ENCODE assay signal across 20 cellular contexts in the genomic region with DNA sequence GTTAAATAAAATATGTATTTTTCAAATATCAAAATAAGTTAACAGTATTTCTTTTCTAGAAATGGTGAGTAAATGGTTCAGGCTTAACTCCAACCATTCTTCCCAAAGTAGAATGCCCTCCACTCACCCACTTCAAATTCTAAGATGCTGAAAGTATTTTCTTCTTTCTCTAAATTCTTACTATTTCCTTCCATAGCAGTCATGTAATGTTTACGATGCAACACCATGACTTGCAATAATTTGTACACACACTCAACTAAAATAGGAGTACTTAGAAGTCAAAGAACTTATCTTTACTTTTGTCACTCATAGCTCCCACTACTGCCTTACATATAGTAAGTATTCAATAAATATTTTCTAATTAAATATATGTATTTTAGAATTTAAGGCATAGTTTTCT.
DNase-seq lines count a peak whose midpoint lies in the region; ATAC-seq, FAIRE-seq and TF ChIP-seq lines count a peak whose summit lies in the region.
"Had no signal": no experiment of that assay in that cellular context is flagged by ENCODE, and none has a peak within 500 bp of the region (broad histone marks: within the 10 kb centered on the region; RNA-seq: fewer than 3 reads in every experiment).

No MANE protein-coding gene starts in this region.

- H3K4me3 Mint-ChIP-seq in activated naive CD8-positive, alpha-beta T cell: no peak overlapping the region
- no peak overlapping the region for H3K4me3 Mint-ChIP-seq in activated naive CD8-positive, alpha-beta T cell treated with anti-CD3 and anti-CD28 coated beads for 36 hours
- H3K4me3 Mint-ChIP-seq: CD14-positive monocyte; CD4-positive, alpha-beta memory T cell; HFFc6; IgD-negative memory B cell had no signal

- H3K36me3 Mint-ChIP-seq in activated naive CD8-positive, alpha-beta T cell: peaks cover 12% of the 10 kb centered on the region
- peaks cover 25% of the 10 kb centered on the region for H3K36me3 Mint-ChIP-seq in activated naive CD8-positive, alpha-beta T cell treated with anti-CD3 and anti-CD28 coated beads for 36 hours

- no peak for ATAC-seq in GM21619 (IDR thresholded peaks at IDR 0.05; ENCODE audit: unreplicated experiment)
- ATAC-seq: HCT116 had no signal

- no peaks in the 10 kb centered on the region for H3K27me3 Mint-ChIP-seq in activated naive CD8-positive, alpha-beta T cell
- H3K27me3 Mint-ChIP-seq in activated naive CD8-positive, alpha-beta T cell treated with anti-CD3 and anti-CD28 coated beads for 36 hours: no peaks in the 10 kb centered on the region
- H3K27me3 Mint-ChIP-seq: CD4-positive, alpha-beta memory T cell; IgD-negative memory B cell had no signal

- H3K9me3 Mint-ChIP-seq in activated naive CD8-positive, alpha-beta T cell (ENCODE audit: low read depth): no peaks in the 10 kb centered on the region
- H3K9me3 Mint-ChIP-seq in activated naive CD8-positive, alpha-beta T cell treated with anti-CD3 and anti-CD28 coated beads for 36 hours: no peaks in the 10 kb centered on the region
- H3K9me3 Mint-ChIP-seq: CD14-positive monocyte; CD4-positive, alpha-beta memory T cell; HFFc6; IgD-negative memory B cell had no signal

- no peaks in the 10 kb centered on the region for H3K4me1 Mint-ChIP-seq in activated naive CD8-positive, alpha-beta T cell (ENCODE audit: low read depth)
- no peaks in the 10 kb centered on the region for H3K4me1 Mint-ChIP-seq in activated naive CD8-positive, alpha-beta T cell treated with anti-CD3 and anti-CD28 coated beads for 36 hours
- H3K4me1 Mint-ChIP-seq: CD14-positive monocyte had no signal

- no peak for TF ChIP-seq POLR2A in erythroblast (IDR thresholded peaks at IDR 0.05; ENCODE audit: low read length)

- FAIRE-seq in G401.6 (lab: Jason Lieb, UNC): peak; percentile 11
- FAIRE-seq: GM12891 had no signal

- DNase-seq in activated naive CD8-positive, alpha-beta T cell treated with anti-CD3 and anti-CD28 coated beads for 36 hours: no peak
- DNase-seq in OCI-M1 (lab: John Stamatoyannopoulos, UW): peak; percentile 15
- peak; percentile 56 to 72 for DNase-seq in erythroblast (lab: John Stamatoyannopoulos, UW)
- DNase-seq in DMS79 (lab: John Stamatoyannopoulos, UW): no peak
- no peak for DNase-seq in DMS114 treated with DMSO at 0.1 percent for 48 hours (lab: John Stamatoyannopoulos, UW; ENCODE audit: unreplicated experiment)
- DNase-seq: AML-193; CD4-positive, alpha-beta memory T cell; DND-41; EL; GOT3; H7; HFFc6; KG1 had no signal

- peak overlapping the region; percentile 8 for H3K27ac Mint-ChIP-seq in activated naive CD8-positive, alpha-beta T cell
- H3K27ac Mint-ChIP-seq in activated naive CD8-positive, alpha-beta T cell treated with anti-CD3 and anti-CD28 coated beads for 36 hours: no peak overlapping the region
- H3K27ac Mint-ChIP-seq: CD14-positive monocyte, HFFc6 had no signal

Comparison
In these comparisons a context has a peak if more than half of its experiments do, and no peak if none do; other contexts are left out.
1. DNase-seq: peak in OCI-M1 (single experiment) and erythroblast (2 of 2); none in activated naive CD8-positive, alpha-beta T cell treated with anti-CD3 and anti-CD28 coated beads for 36 hours (single experiment), DMS79 (single experiment) and DMS114 treated with DMSO at 0.1 percent for 48 hours (single experiment).